In genomic region chr21:45019076-45019886, GRCh38 we compare ENCODE assay signal across 8 cellular contexts.
DNase-seq lines count a peak whose midpoint lies in the region.
"Had no signal": no experiment of that assay in that cellular context is flagged by ENCODE, and none has a peak within 500 bp of the region (broad histone marks: within the 10 kb centered on the region; RNA-seq: fewer than 3 reads in every experiment).

No MANE protein-coding gene starts in this region.

- H3K27ac ChIP-seq in skin epidermis = peak overlapping the region in 19 of 21 experiments; percentile 29 to 88 (median 66)

- DNase-seq in EL (peak; percentile 50), iPS-NIHi7 (ENCODE audit: extremely low spot score) (peak; percentile 66), HPDE6-E6E7 (ENCODE audit: extremely low spot score) (no peak), cerebellar nuclear complex (lab: John Stamatoyannopoulos, UW) (no peak), NCI-H226 (no peak)
- DNase-seq in activated naive CD4-positive, alpha-beta T cell treated with anti-CD3 and anti-CD28 coated beads, Interleukin-2, amount 50 U/mL, for 16 hours = peak; percentile 9
- DNase-seq: GOT3 had no signal

- peak overlapping the region; percentile 9 to 45 (median 34) for H3K4me3 ChIP-seq in skin epidermis

Comparison
In these comparisons a context has a peak if more than half of its experiments do, and no peak if none do; other contexts are left out.
1. DNase-seq: peak in EL (single experiment), activated naive CD4-positive, alpha-beta T cell treated with anti-CD3 and anti-CD28 coated beads, Interleukin-2, amount 50 U/mL, for 16 hours (single experiment) and iPS-NIHi7 (single experiment); none in HPDE6-E6E7 (single experiment), cerebellar nuclear complex (0 of 2) and NCI-H226 (single experiment).